8 cellular contexts compared by ENCODE assay signal in the genomic region with DNA sequence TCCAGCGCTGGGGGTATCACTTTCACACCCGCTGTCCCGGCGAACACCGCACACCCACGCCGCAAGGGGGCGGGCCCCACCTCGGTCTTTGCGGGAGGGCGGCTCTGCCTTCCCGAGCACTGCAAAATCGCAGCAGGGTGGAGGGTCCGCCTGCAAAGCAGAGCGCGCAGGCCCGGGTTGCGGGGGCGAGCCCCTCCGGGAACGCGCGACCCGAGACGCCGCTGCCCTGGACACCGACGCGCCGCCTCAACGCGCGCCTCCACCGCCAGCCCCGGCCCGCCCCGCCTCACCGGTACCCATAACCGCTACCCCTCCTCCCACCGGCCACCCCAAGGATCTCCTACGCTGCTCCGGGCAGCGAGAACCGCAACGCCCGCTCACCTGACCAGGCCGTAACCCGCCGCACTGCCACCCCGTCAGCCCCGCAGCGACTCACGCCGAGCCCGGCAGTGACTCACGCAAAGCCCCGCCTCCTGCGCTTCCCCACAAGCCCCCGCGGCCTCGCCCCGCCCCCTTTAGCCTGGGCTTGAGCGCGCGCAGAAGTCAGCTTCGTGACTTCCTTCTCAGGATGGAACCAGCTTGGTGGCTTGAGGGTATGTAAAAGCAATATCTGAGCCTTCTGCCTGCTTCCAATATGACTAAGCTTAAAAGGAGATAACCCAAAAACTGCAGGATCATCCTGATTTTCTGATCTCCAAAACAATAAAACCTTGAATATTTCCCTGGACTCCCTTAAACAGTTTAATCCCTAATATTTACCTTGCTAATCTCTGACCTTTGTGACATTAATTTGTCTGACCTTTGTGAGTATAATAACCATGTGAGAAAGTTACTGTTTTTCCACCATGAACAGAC. TPM values are rescaled to one million over a fixed set of nuclear protein-coding genes. Genes with fewer than 3 reads are reported as not detected.
DNase-seq lines count a peak whose midpoint lies in the region; ATAC-seq and TF ChIP-seq lines count a peak whose summit lies in the region.

A gene with protein sequence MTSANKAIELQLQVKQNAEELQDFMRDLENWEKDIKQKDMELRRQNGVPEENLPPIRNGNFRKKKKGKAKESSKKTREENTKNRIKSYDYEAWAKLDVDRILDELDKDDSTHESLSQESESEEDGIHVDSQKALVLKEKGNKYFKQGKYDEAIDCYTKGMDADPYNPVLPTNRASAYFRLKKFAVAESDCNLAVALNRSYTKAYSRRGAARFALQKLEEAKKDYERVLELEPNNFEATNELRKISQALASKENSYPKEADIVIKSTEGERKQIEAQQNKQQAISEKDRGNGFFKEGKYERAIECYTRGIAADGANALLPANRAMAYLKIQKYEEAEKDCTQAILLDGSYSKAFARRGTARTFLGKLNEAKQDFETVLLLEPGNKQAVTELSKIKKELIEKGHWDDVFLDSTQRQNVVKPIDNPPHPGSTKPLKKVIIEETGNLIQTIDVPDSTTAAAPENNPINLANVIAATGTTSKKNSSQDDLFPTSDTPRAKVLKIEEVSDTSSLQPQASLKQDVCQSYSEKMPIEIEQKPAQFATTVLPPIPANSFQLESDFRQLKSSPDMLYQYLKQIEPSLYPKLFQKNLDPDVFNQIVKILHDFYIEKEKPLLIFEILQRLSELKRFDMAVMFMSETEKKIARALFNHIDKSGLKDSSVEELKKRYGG (minus strand): TSS at position 460 of the 855 bp plus-strand sequence. CDS start 3,190 bp downstream, outside the sequence.

- no peak within 1 kb of the TSS for H2BK120ac ChIP-seq in IMR-90 (ENCODE audit: low read depth, low read length)

- no peak within 1 kb of the TSS for H2BK20ac ChIP-seq in IMR-90 (ENCODE audit: low read depth, low read length)

- H3K4me1 ChIP-seq in IMR-90 (ENCODE audit: control insufficient read depth, insufficient read depth, low read length) (no peaks in the 10 kb centered on the region; the same call in 1 of the 2 replicates), mucosa of descending colon (ENCODE audit: low read depth) (no peaks in the 10 kb centered on the region)

- no peaks in the 10 kb centered on the region for H3K27me3 ChIP-seq in IMR-90 (ENCODE audit: control insufficient read depth, insufficient read depth, low read length)

- peak within 1 kb of the TSS; percentile 84 for H2BK5ac ChIP-seq in IMR-90 (ENCODE audit: low read depth, low read length, poor library complexity, severe bottlenecking)

- peak within 1 kb of the TSS; percentile 85; the same call in 1 of the 2 replicates for H4K5ac ChIP-seq in IMR-90 (ENCODE audit: low read depth, low read length)

- peaks cover 4% of the 10 kb centered on the region; the same call in 1 of the 2 replicates for H4K20me1 ChIP-seq in IMR-90 (ENCODE audit: insufficient read depth, low read length)

- in situ Hi-C loops in IMR-90 (cut with MboI; ENCODE audit: low sequenced_read_pairs), result no loop called here

- H4K91ac ChIP-seq in IMR-90 (ENCODE audit: insufficient read depth, low read depth, low read length), result no peak within 1 kb of the TSS

- TF ChIP-seq POLR2A in IMR-90 (IDR thresholded peaks at IDR 0.05; ENCODE audit: low read depth, low read length), result peak; percentile 87

- CTCF ChIA-PET in IMR-90 (lab: Yijun Ruan, JAX), result interaction anchor here (0.7 to 1.8 kb wide), 3 partner anchors 10 to 132 kb away, joined by 3 to 7 read pairs (median 4); no protein-coding TSS in a partner anchor

- H4K8ac ChIP-seq in IMR-90 (ENCODE audit: low read depth in 2 of 2, low read length in 2 of 2), result peak within 1 kb of the TSS; percentile 56 to 81

- peak within 1 kb of the TSS; percentile 71 for H3K27ac ChIP-seq in IMR-90 (ENCODE audit: insufficient read depth, low read length)
- H3K27ac ChIP-seq in epithelial cell of prostate, result peak within 1 kb of the TSS; percentile 35

- peak within 1 kb of the TSS; percentile 33 for H2AK9ac ChIP-seq in IMR-90 (replicated peaks; ENCODE audit: low read depth, low read length, poor library complexity)

- TF ChIP-seq RAD21 in IMR-90 (IDR thresholded peaks at IDR 0.05; ENCODE audit: low read length), result no peak

- peak within 1 kb of the TSS; percentile 85 for H3K56ac ChIP-seq in IMR-90 (ENCODE audit: extremely low read depth, insufficient read depth, low read length)

- dilution Hi-C loops in IMR-90 (cut with HindIII; ENCODE audit: low sequenced_read_pairs, unreplicated experiment), result no loop called here

- peak within 1 kb of the TSS; percentile 97 for H3K23ac ChIP-seq in IMR-90 (ENCODE audit: low read depth, low read length)

- H3K14ac ChIP-seq in IMR-90 (replicated peaks; ENCODE audit: low read depth, low read length), result peak within 1 kb of the TSS; percentile 91

- H3K36me3 ChIP-seq in IMR-90 (ENCODE audit: control insufficient read depth, insufficient read depth, low read length), result no peaks in the 10 kb centered on the region
- H3K36me3 ChIP-seq in mucosa of descending colon (ENCODE audit: low read depth), result no peaks in the 10 kb centered on the region

- TF ChIP-seq CTCF in IMR-90 (conservative IDR thresholded peaks at IDR 0.05; ENCODE audit: low read depth, low read length) (peak; percentile 46), mucosa of descending colon (IDR thresholded peaks at IDR 0.05) (peak; percentile 33)

- H3K4me3 ChIP-seq in IMR-90 (ENCODE audit: insufficient read depth, low read depth, low read length) (peak within 1 kb of the TSS; percentile 74), mucosa of descending colon (peak within 1 kb of the TSS; percentile 96)

- H3K18ac ChIP-seq in IMR-90 (ENCODE audit: low read depth, low read length), result peak within 1 kb of the TSS; percentile 64; the same call in 1 of the 2 replicates

- peaks cover 9% of the 10 kb centered on the region; the same call in 1 of the 2 replicates for H3K9me1 ChIP-seq in IMR-90 (ENCODE audit: insufficient read depth, low read length)

- WGBS in IMR-90 (ENCODE audit: extremely low coverage in 2 of 2, insufficient read length in 1 of 2), 2 experiments, result 3% methylated on average over 27 of the region's 66 CpGs; no CpG with 5 or more reads in 1 of the 2 experiments

- no peaks in the 10 kb centered on the region for H3K9me3 ChIP-seq in IMR-90 (ENCODE audit: control insufficient read depth, insufficient read depth, low read length)
- no peaks in the 10 kb centered on the region for H3K9me3 ChIP-seq in mucosa of descending colon

- H3K9ac ChIP-seq in IMR-90 (ENCODE audit: low read depth, low read length), result peak within 1 kb of the TSS; percentile 64

- POLR2A ChIA-PET in IMR-90 (lab: Charles Lee; ENCODE audit: unreplicated experiment), result interaction anchor here (0.6 kb wide), 1 partner anchor 79 kb away, joined by 4 read pairs; no protein-coding TSS in a partner anchor

- peak within 1 kb of the TSS; percentile 98 for H3K4me2 ChIP-seq in IMR-90 (ENCODE audit: low read depth, low read length)

- no peak within 1 kb of the TSS for H2BK15ac ChIP-seq in IMR-90 (ENCODE audit: low read depth, low read length)

- ATAC-seq in GM21526 (IDR thresholded peaks at IDR 0.05; ENCODE audit: low FRiP score, unreplicated experiment) (peak; percentile 78), IMR-90 (ENCODE audit: low read depth) (peak; percentile 99), mucosa of descending colon (peak; percentile 99)

- intact Hi-C loops in IMR-90 (cut with micrococcal nuclease), result no loop called here
- intact Hi-C loops in mucosa of descending colon (cut with DNase I, micrococcal nuclease), result no loop called here

- DNase-seq in DMS 273 (lab: John Stamatoyannopoulos, UW; ENCODE audit: unreplicated experiment), result peak; percentile 94
- peak; percentile 91 for DNase-seq in IMR-90
- DNase-seq in OCI-M2 (lab: John Stamatoyannopoulos, UW; ENCODE audit: unreplicated experiment), result peak; percentile 34
- peak; percentile 98 for DNase-seq in activated T-cell treated with anti-CD3 and anti-CD28 coated beads for 4 hours
- DNase-seq in epithelial cell of prostate (ENCODE audit: low read depth, low spot score), result peak; percentile 67
- peak; percentile 99 for DNase-seq in mucosa of descending colon
- peak; percentile 99 for DNase-seq in stimulated activated CD8-positive, alpha-beta memory T cell treated with anti-CD3 and anti-CD28 coated beads, Interleukin-4, amount 100 ng/mL, for 24 hours (ENCODE audit: low read depth)

- peak within 1 kb of the TSS; percentile 75 for H3K4ac ChIP-seq in IMR-90 (ENCODE audit: low read depth, low read length)

- H2AK5ac ChIP-seq in IMR-90 (ENCODE audit: low read depth, low read length), result 0 out of 2 replicates have a peak within 1 kb of the TSS, but pooled peaks have one; percentile 31

- peak within 1 kb of the TSS; percentile 95 for H2AFZ ChIP-seq in IMR-90 (replicated peaks; ENCODE audit: low read length, poor library complexity)

- no TSS peak for BruUV-seq in IMR-90 (replicated peaks; lab: Mats Ljungman, UMichigan)

- H3K79me1 ChIP-seq in IMR-90 (ENCODE audit: low read depth in 1 of 2, low read length in 2 of 2), result peaks cover 16 to 39% of the 10 kb centered on the region in 2 experiments

TF ChIP-seq in IMR-90, 13 proteins besides CTCF, POLR2A, EP300 and RAD21 (continues in another document):
- TF ChIP-seq CHD1 (IDR thresholded peaks at IDR 0.05; ENCODE audit: low read depth, low read length), result no peak
- TF ChIP-seq NFE2L2 (IDR thresholded peaks at IDR 0.05; ENCODE audit: low read depth, low read length), result 0 out of 2 replicates have a peak, but pooled peaks have one; percentile 37
- no peak for TF ChIP-seq RFX5 (IDR thresholded peaks at IDR 0.05; ENCODE audit: low read depth, low read length)
- no peak for TF ChIP-seq MAFK (IDR thresholded peaks at IDR 0.05; ENCODE audit: low read depth, low read length)
- TF ChIP-seq SMC3 (IDR thresholded peaks at IDR 0.05; ENCODE audit: low read depth, low read length), result no peak
- peak; percentile 57; the same call in 1 of the 2 replicates for TF ChIP-seq FOS (IDR thresholded peaks at IDR 0.05; ENCODE audit: low read depth, low read length)
- TF ChIP-seq, protein P1, sequence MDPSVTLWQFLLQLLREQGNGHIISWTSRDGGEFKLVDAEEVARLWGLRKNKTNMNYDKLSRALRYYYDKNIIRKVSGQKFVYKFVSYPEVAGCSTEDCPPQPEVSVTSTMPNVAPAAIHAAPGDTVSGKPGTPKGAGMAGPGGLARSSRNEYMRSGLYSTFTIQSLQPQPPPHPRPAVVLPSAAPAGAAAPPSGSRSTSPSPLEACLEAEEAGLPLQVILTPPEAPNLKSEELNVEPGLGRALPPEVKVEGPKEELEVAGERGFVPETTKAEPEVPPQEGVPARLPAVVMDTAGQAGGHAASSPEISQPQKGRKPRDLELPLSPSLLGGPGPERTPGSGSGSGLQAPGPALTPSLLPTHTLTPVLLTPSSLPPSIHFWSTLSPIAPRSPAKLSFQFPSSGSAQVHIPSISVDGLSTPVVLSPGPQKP (IDR thresholded peaks at IDR 0.05; ENCODE audit: borderline replicate concordance, low read depth, low read length), result no peak

RNA-seq across cellular contexts. Expression of the gene that starts here (rescaled TPM):
- total RNA-seq in IMR-90 (2012; rRNA removed), result 10.6 and 20.0 TPM in 2 replicates
- polyA plus RNA-seq in IMR-90 (2012; rRNA removed), result 10.3 and 13.4 TPM in 2 replicates
- 0.77 and 1.2 TPM in 2 replicates for polyA plus RNA-seq in IMR-90 (2012; cell fraction: cytosol; rRNA removed)
- polyA plus RNA-seq in IMR-90 (2012; cell fraction: nucleus; rRNA removed; ENCODE audit: low replicate concordance), result 0.29 and 5.5 TPM in 2 replicates
- total RNA-seq in mucosa of descending colon, result 10 to 100 TPM; 16.5 to 26.0 (median 20.0) TPM

Comparison
In these comparisons a context has a peak if more than half of its experiments do, and no peak if none do; other contexts are left out.
1. Peak in every context shown above with its lines: DNase-seq, ATAC-seq, H3K4me3 ChIP-seq and H3K27ac ChIP-seq.
2. DNase-seq: peak in every context shown above with its lines; median percentile 99 in mucosa of descending colon; 99 in stimulated activated CD8-positive, alpha-beta memory T cell treated with anti-CD3 and anti-CD28 coated beads, Interleukin-4, amount 100 ng/mL, for 24 hours; 98 in activated T-cell treated with anti-CD3 and anti-CD28 coated beads for 4 hours; 94 in DMS 273; 91 in IMR-90; 67 in epithelial cell of prostate; 34 in OCI-M2.